26 cellular contexts compared by ENCODE assay signal in genomic region chr9:76198336-76198735, GRCh38.
DNase-seq lines count a peak whose midpoint lies in the region; ATAC-seq, FAIRE-seq and TF ChIP-seq lines count a peak whose summit lies in the region.
"Had no signal": no experiment of that assay in that cellular context is flagged by ENCODE, and none has a peak within 500 bp of the region (broad histone marks: within the 10 kb centered on the region; RNA-seq: fewer than 3 reads in every experiment).

No MANE protein-coding gene starts in this region.

- no peak overlapping the region for H2AFZ ChIP-seq in HepG2 (ENCODE audit: low read length)

- no peak overlapping the region for H3K9ac ChIP-seq in HepG2 (ENCODE audit: insufficient read depth, low read depth, low read length)
- H3K9ac ChIP-seq: BLaER1 treated with 17β-estradiol and CSF1 and Interleukin-3, amounts not matched to agents 10 nM and 100 nM had no signal

- H3K27ac ChIP-seq in right lobe of liver = no peak overlapping the region
- no peak overlapping the region for H3K27ac ChIP-seq in HepG2 (ENCODE audit: extremely low read length, insufficient read depth, low read length)
- H3K27ac ChIP-seq in aorta (ENCODE audit: low read depth in 1 of 2, low read length in 2 of 2) = no peak overlapping the region
- H3K27ac ChIP-seq: BLaER1 treated with 17β-estradiol and CSF1 and Interleukin-3, amounts not matched to agents 10 nM and 100 nM; dorsolateral prefrontal cortex had no signal

- TF ChIP-seq CTCF in right lobe of liver (IDR thresholded peaks at IDR 0.05) (no peak), HepG2 (CRISPR knock-in tag; IDR thresholded peaks at IDR 0.05) (no peak), D721Med (IDR thresholded peaks at IDR 0.05; ENCODE audit: insufficient read depth, missing control alignments) (no peak)

- ATAC-seq in right lobe of liver (peak; percentile 44 to 65 (median 54)), HepG2 (no peak), left lobe of liver (peak; percentile 73), aorta (ENCODE audit: low FRiP score) (peak; percentile 45), HG02571 (IDR thresholded peaks at IDR 0.05; ENCODE audit: unreplicated experiment) (no peak)
- ATAC-seq: activated CD8-positive, alpha-beta T cell treated with anti-CD3 and anti-CD28 coated beads, Interleukin-2, amount 10 ng/mL, durations not matched to agents 7 days and 5 days; activated naive CD4-positive, alpha-beta T cell treated with anti-CD3 and anti-CD28 coated beads, Interleukin-2, amount 50 U/mL, for 72 hours; K562 had no signal

- WGBS in right lobe of liver (ENCODE audit: insufficient coverage, low coverage, low lambda C conversion rate, missing lambda C conversion rate) = 65% methylated on average over 2 of the region's 2 CpGs
- 17% methylated on average over 2 of the region's 2 CpGs for WGBS in HepG2 (ENCODE audit: low lambda C conversion rate)
- 45% methylated on average over 2 of the region's 2 CpGs for WGBS in aorta, 2 donors

- POLR2A ChIA-PET in HepG2 (lab: Yijun Ruan, JAX) = no interaction called here

- no TSS peak for BruUV-seq in HepG2 (replicated peaks; lab: Mats Ljungman, UMichigan)

- TF ChIP-seq RAD21 in HepG2 (CRISPR knock-in tag; IDR thresholded peaks at IDR 0.05) = no peak

- H3K36me3 ChIP-seq in right lobe of liver (no peaks in the 10 kb centered on the region), HepG2 (replicated peaks in 1 of 2; ENCODE audit: control insufficient read depth in 1 of 2, insufficient read depth in 2 of 2, low read length in 2 of 2) (no peaks in the 10 kb centered on the region), aorta (ENCODE audit: control insufficient read depth in 1 of 2, insufficient read depth in 2 of 2, low read length in 1 of 2) (no peaks in the 10 kb centered on the region)
- H3K36me3 ChIP-seq: BLaER1 treated with 17β-estradiol and CSF1 and Interleukin-3, amounts not matched to agents 10 nM and 100 nM had no signal

- DNase-seq in right lobe of liver (no peak), HepG2 (ENCODE audit: low spot score) (no peak), fibroblast of peridontal ligament (ENCODE audit: extremely low read depth) (peak; percentile 73), left lobe of liver (ENCODE audit: low spot score) (no peak), aorta (peak in 1 of 2 donors; percentile 58), NCI-H2171 treated with DMSO at 0.1 percent for 48 hours (lab: John Stamatoyannopoulos, UW) (no peak), D721Med (ENCODE audit: insufficient read length, low spot score) (no peak)
- DNase-seq: activated CD8-positive, alpha-beta T cell treated with anti-CD3 and anti-CD28 coated beads, Interleukin-2, amount 10 ng/mL, durations not matched to agents 7 days and 5 days; anterior cingulate cortex; Caco-2; DMS79 treated with DMSO at 0.1 percent for 48 hours; dorsolateral prefrontal cortex; foreskin melanocyte; GF-D8; naive B cell; NCI-H1417; NCI-H2029 treated with DMSO at 0.1 percent for 48 hours; NCI-H226; NCI-H774; stimulated activated CD4-positive, alpha-beta T cell treated with anti-CD3 and anti-CD28 coated beads, Interleukin-2, amount 100 ng/mL, for 48 hours; trophoblast cell had no signal

- H3K9me3 ChIP-seq in right lobe of liver = no peaks in the 10 kb centered on the region
- no peaks in the 10 kb centered on the region for H3K9me3 ChIP-seq in HepG2 (ENCODE audit: low read length)
- no peaks in the 10 kb centered on the region for H3K9me3 ChIP-seq in aorta (ENCODE audit: control insufficient read depth, low read length)
- H3K9me3 ChIP-seq: BLaER1 treated with 17β-estradiol and CSF1 and Interleukin-3, amounts not matched to agents 10 nM and 100 nM; Caco-2 had no signal

- no peaks in the 10 kb centered on the region for H3K79me2 ChIP-seq in HepG2 (ENCODE audit: insufficient read depth, low read length)

- intact Hi-C loops in right lobe of liver (cut with DNase I) (no loop called here), HepG2 (cut with micrococcal nuclease; ENCODE audit: unreplicated experiment) (no loop called here), aorta (cut with DNase I) (no loop called here)

- no peak for FAIRE-seq in HepG2 (lab: Jason Lieb, UNC)
- FAIRE-seq in D721Med (lab: Jason Lieb, UNC) = no peak
- FAIRE-seq: H54, K562 had no signal

- no peaks in the 10 kb centered on the region for H3K27me3 ChIP-seq in right lobe of liver
- H3K27me3 ChIP-seq in HepG2 (ENCODE audit: control insufficient read depth in 1 of 2, insufficient read depth in 2 of 2, low read length in 2 of 2) = no peaks in the 10 kb centered on the region
- no peaks in the 10 kb centered on the region for H3K27me3 ChIP-seq in aorta (ENCODE audit: control insufficient read depth in 1 of 2, insufficient read depth in 2 of 2, low read length in 1 of 2)
- H3K27me3 ChIP-seq: BLaER1 treated with 17β-estradiol and CSF1 and Interleukin-3, amounts not matched to agents 10 nM and 100 nM; dorsolateral prefrontal cortex had no signal

- H3K4me3 ChIP-seq in right lobe of liver (no peak overlapping the region), HepG2 (replicated peaks in 1 of 3; ENCODE audit: insufficient read depth in 1 of 3, low read depth in 2 of 3, low read length in 3 of 3) (no peak overlapping the region), aorta (ENCODE audit: low read length in 2 of 2) (no peak overlapping the region)
- H3K4me3 ChIP-seq: BLaER1 treated with 17β-estradiol and CSF1 and Interleukin-3, amounts not matched to agents 10 nM and 100 nM; dorsolateral prefrontal cortex; K562 had no signal

- CTCF ChIA-PET in HepG2 (lab: Yijun Ruan, JAX; ENCODE audit: low intra/inter-chr PET ratio, low total read pairs) = no interaction called here

- no peaks in the 10 kb centered on the region for H4K20me1 ChIP-seq in HepG2 (ENCODE audit: insufficient read depth, low read length)
- H4K20me1 ChIP-seq: BLaER1 treated with 17β-estradiol and CSF1 and Interleukin-3, amounts not matched to agents 10 nM and 100 nM had no signal

- in situ Hi-C loops in HepG2 (cut with HindIII; ENCODE audit: extremely low pct_ligation_motif_present, low pct_unique_long_range_greater_than_20kb) = no loop called here

- TF ChIP-seq POLR2A in right lobe of liver (IDR thresholded peaks at IDR 0.05) = no peak
- TF ChIP-seq POLR2A in HepG2 (IDR thresholded peaks at IDR 0.05; ENCODE audit: insufficient read depth in 1 of 2, low read depth in 2 of 2, low read length in 2 of 2) = no peak

- H3K4me1 ChIP-seq in right lobe of liver (no peaks in the 10 kb centered on the region), HepG2 (ENCODE audit: insufficient read depth, low read length) (no peaks in the 10 kb centered on the region), aorta (ENCODE audit: control insufficient read depth in 1 of 2, insufficient read depth in 2 of 2, low read length in 2 of 2) (peaks cover 2 to 3% of the 10 kb centered on the region in 2 donors)
- H3K4me1 ChIP-seq: Caco-2 had no signal

- no peak overlapping the region for H3K4me2 ChIP-seq in HepG2 (ENCODE audit: low read depth, low read length)

- TF ChIP-seq EP300 in HepG2 (IDR thresholded peaks at IDR 0.05; ENCODE audit: low read depth in 2 of 2, low read length in 2 of 2) (no peak), HepG2 (CRISPR knock-in tag; IDR thresholded peaks at IDR 0.05; ENCODE audit: borderline replicate concordance) (no peak)

TF ChIP-seq in HepG2, 621 proteins besides CTCF, POLR2A, EP300 and RAD21:
- no peak for TF ChIP-seq ZC3H4 (CRISPR knock-in tag; IDR thresholded peaks at IDR 0.05; ENCODE audit: borderline replicate concordance)

Comparison
In these comparisons a context has a peak if more than half of its experiments do, and no peak if none do; other contexts are left out.
1. ATAC-seq: peak in right lobe of liver (4 of 4), left lobe of liver (single experiment) and aorta (single experiment); none in HepG2 (single experiment) and HG02571 (single experiment).